Comparison of ENCODE assay signal across 26 cellular contexts in the genomic region with DNA sequence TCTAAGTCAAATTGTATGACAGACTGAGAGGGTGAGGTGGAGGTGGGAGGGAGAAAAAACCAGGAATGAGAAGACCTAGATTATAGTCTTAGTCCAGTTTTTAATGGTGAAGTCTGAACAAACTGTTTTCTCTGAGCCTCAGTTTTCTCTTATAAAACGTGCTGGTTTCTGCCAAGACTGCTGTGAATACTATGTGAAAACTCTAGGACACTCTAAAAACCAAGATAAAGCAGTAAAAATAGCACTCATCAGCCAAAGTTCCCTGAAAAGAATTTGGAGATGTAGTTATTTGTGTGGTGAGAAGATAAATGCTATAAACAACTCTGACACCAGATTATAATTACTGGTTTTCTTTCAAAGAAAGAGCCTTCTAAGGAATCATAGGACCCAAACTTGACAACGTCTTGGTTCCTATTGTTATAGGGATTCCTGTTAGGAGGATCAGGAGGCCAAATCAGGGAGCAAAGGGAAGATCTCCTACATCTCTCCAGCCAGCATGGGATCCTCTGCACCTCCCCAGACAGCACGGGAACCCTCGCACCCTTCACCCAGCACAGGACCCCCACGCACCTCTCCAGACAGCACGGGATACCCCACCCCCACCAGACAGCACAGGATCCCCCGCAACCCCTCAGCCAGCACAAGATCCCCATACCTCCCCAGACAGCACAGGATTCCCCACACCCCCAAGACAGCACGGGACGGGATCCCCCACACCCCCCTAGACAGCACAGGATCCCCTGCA.
DNase-seq lines count a peak whose midpoint lies in the region; ATAC-seq, FAIRE-seq and TF ChIP-seq lines count a peak whose summit lies in the region.
"Had no signal": no experiment of that assay in that cellular context is flagged by ENCODE, and none has a peak within 500 bp of the region (broad histone marks: within the 10 kb centered on the region; RNA-seq: fewer than 3 reads in every experiment).

No MANE protein-coding gene starts in this region.

- H3K4me1 ChIP-seq in IMR-90 (ENCODE audit: control insufficient read depth, insufficient read depth, low read length) (peaks cover 19% of the 10 kb centered on the region), testis (peaks cover 19% of the 10 kb centered on the region)
- H3K4me1 ChIP-seq: adrenal gland had no signal

- no TSS peak for BruUV-seq in IMR-90 (replicated peaks; lab: Mats Ljungman, UMichigan)

- H3K4me2 ChIP-seq in IMR-90 (ENCODE audit: low read depth, low read length), result no peak overlapping the region
- H3K4me2 ChIP-seq: PC-9 had no signal

- H3K9me3 ChIP-seq in IMR-90 (ENCODE audit: control insufficient read depth, insufficient read depth, low read length), result no peaks in the 10 kb centered on the region
- H3K9me3 ChIP-seq in testis, result no peaks in the 10 kb centered on the region
- H3K9me3 ChIP-seq: adrenal gland, Caco-2, stomach, tibial nerve had no signal

- dilution Hi-C loops in IMR-90 (cut with HindIII; ENCODE audit: low sequenced_read_pairs, unreplicated experiment), result no loop called here

- H3K27ac Mint-ChIP-seq in mesothelial cell of epicardium, result peak overlapping the region; percentile 86
- H3K27ac Mint-ChIP-seq: naive thymus-derived CD8-positive, alpha-beta T cell had no signal

- H3K79me1 ChIP-seq in IMR-90 (ENCODE audit: low read depth in 1 of 2, low read length in 2 of 2), result peaks cover 0 to 7% of the 10 kb centered on the region in 2 experiments; a peak in 2 of 4 replicates

- peak overlapping the region; percentile 62; the same call in 1 of the 2 replicates for H2AK5ac ChIP-seq in IMR-90 (ENCODE audit: low read depth, low read length)

- H4K20me1 ChIP-seq in IMR-90 (ENCODE audit: insufficient read depth, low read length), result no peaks in the 10 kb centered on the region

- H3K4me3 Mint-ChIP-seq in mesothelial cell of epicardium, result no peak overlapping the region
- H3K4me3 Mint-ChIP-seq: naive thymus-derived CD8-positive, alpha-beta T cell had no signal

- WGBS in IMR-90 (ENCODE audit: extremely low coverage in 2 of 2, insufficient read length in 1 of 2), 2 experiments, result 83% methylated on average over 2 of the region's 9 CpGs; no CpG with 5 or more reads in 1 of the 2 experiments
- 50 to 77% methylated on average over 8 of the region's 9 CpGs for WGBS in testis, 2 donors

- H3K9me3 Mint-ChIP-seq in mesothelial cell of epicardium, result no peaks in the 10 kb centered on the region
- H3K9me3 Mint-ChIP-seq: naive thymus-derived CD8-positive, alpha-beta T cell had no signal

- intact Hi-C loops in IMR-90 (cut with micrococcal nuclease) (no loop called here), testis (cut with DNase I; ENCODE audit: low total_unique reads) (no loop called here)

- 0 out of 2 replicates have a peak overlapping the region, but pooled peaks have one; percentile 10 for H3K9ac ChIP-seq in IMR-90 (ENCODE audit: low read depth, low read length)

- H2AFZ ChIP-seq in IMR-90 (replicated peaks; ENCODE audit: low read length, poor library complexity), result no peak overlapping the region
- H2AFZ ChIP-seq: PC-9 had no signal

- CTCF ChIA-PET in IMR-90 (lab: Yijun Ruan, JAX), result interaction anchor here (1.0 kb wide), 1 partner anchor 32 kb away, joined by 3 read pairs; no protein-coding TSS in a partner anchor

- TF ChIP-seq POLR2A in IMR-90 (IDR thresholded peaks at IDR 0.05; ENCODE audit: low read depth, low read length) (no peak), testis (IDR thresholded peaks at IDR 0.05) (no peak)

- POLR2A ChIA-PET in IMR-90 (lab: Charles Lee; ENCODE audit: unreplicated experiment), result no interaction called here

- in situ Hi-C loops in IMR-90 (cut with MboI; ENCODE audit: low sequenced_read_pairs), result no loop called here

- no peak for TF ChIP-seq RAD21 in IMR-90 (IDR thresholded peaks at IDR 0.05; ENCODE audit: low read length)

- no peak for DNase-seq in IMR-90
- no peak for DNase-seq in mesothelial cell of epicardium (ENCODE audit: low spot score in 2 of 2, unreplicated experiment in 2 of 2)
- no peak for DNase-seq in testis
- DNase-seq in hepatic stellate cell (ENCODE audit: low spot score), result no peak
- no peak for DNase-seq in urothelium cell line (ENCODE audit: low spot score)
- no peak for DNase-seq in stimulated activated CD4-positive, alpha-beta T cell treated with anti-CD3 and anti-CD28 coated beads, Interleukin-2, amount 100 ng/mL, for 48 hours
- DNase-seq: activated CD4-positive, alpha-beta T cell treated with anti-CD3 and anti-CD28 coated beads, Interleukin-2, amount 50 U/mL, for 48 hours; activated naive CD4-positive, alpha-beta T cell treated with Interleukin-2 at 50 U/mL for 16 hours; activated T-cell treated with anti-CD3 and anti-CD28 coated beads, Interleukin-2, amount 50 U/mL, for 48 hours; adrenal gland; brain microvascular endothelial cell; Caco-2; DMS79; GDM1; islet precursor cell; naive thymus-derived CD8-positive, alpha-beta T cell; NCI-H2029 treated with DMSO at 0.1 percent for 48 hours; NCI-H526 treated with DMSO at 0.1 percent for 48 hours; PC-9; stomach; T-helper 2 cell had no signal

- H3K18ac ChIP-seq in IMR-90 (ENCODE audit: low read depth, low read length), result peak overlapping the region; percentile 80

- no peak for FAIRE-seq in urothelium cell line (lab: Jason Lieb, UNC)

- TF ChIP-seq CTCF in IMR-90 (conservative IDR thresholded peaks at IDR 0.05; ENCODE audit: low read depth, low read length) (no peak), mesothelial cell of epicardium (IDR thresholded peaks at IDR 0.05; ENCODE audit: unreplicated experiment) (no peak), testis (IDR thresholded peaks at IDR 0.05) (no peak)

- H2BK120ac ChIP-seq in IMR-90 (ENCODE audit: low read depth, low read length), result peak overlapping the region; percentile 10; the same call in 1 of the 2 replicates

- H3K4me1 Mint-ChIP-seq in mesothelial cell of epicardium, result peaks cover 47% of the 10 kb centered on the region

- no peak overlapping the region for H2BK15ac ChIP-seq in IMR-90 (ENCODE audit: low read depth, low read length)

- H3K4ac ChIP-seq in IMR-90 (ENCODE audit: low read depth, low read length), result peak overlapping the region; percentile 30

- ATAC-seq in IMR-90 (ENCODE audit: low read depth), result no peak; the same call in 1 of the 2 replicates
- ATAC-seq in esophagus mucosa, result peak; percentile 14
- ATAC-seq: HCT116; naive thymus-derived CD8-positive, alpha-beta T cell had no signal

- no peaks in the 10 kb centered on the region for H3K27me3 ChIP-seq in IMR-90 (ENCODE audit: control insufficient read depth, insufficient read depth, low read length)
- no peaks in the 10 kb centered on the region for H3K27me3 ChIP-seq in testis
- H3K27me3 ChIP-seq: adrenal gland, brain microvascular endothelial cell, stomach, tibial nerve had no signal

- H3K23ac ChIP-seq in IMR-90 (ENCODE audit: low read depth, low read length), result no peak overlapping the region

- H3K4me3 ChIP-seq in IMR-90 (ENCODE audit: insufficient read depth, low read depth, low read length) (no peak overlapping the region), testis (no peak overlapping the region)
- H3K4me3 ChIP-seq: adrenal gland, PC-9, skin epidermis, stomach, tibial nerve had no signal

- no peak overlapping the region for H2BK20ac ChIP-seq in IMR-90 (ENCODE audit: low read depth, low read length)

- no peaks in the 10 kb centered on the region for H3K27me3 Mint-ChIP-seq in mesothelial cell of epicardium (ENCODE audit: low read depth)
- H3K27me3 Mint-ChIP-seq: naive thymus-derived CD8-positive, alpha-beta T cell had no signal

- no peak overlapping the region for H2AK9ac ChIP-seq in IMR-90 (replicated peaks; ENCODE audit: low read depth, low read length, poor library complexity)

- peak overlapping the region; percentile 6 for H2BK5ac ChIP-seq in IMR-90 (ENCODE audit: low read depth, low read length, poor library complexity, severe bottlenecking)

- H3K27ac ChIP-seq in IMR-90 (ENCODE audit: insufficient read depth, low read length) (peak overlapping the region; percentile 38; the same call in 1 of the 2 replicates), testis (peak overlapping the region; percentile 37 to 67)
- H3K27ac ChIP-seq: adrenal gland, brain microvascular endothelial cell, HL-60, PC-9 had no signal

- peaks cover 3% of the 10 kb centered on the region; the same call in 1 of the 2 replicates for H3K36me3 ChIP-seq in IMR-90 (ENCODE audit: control insufficient read depth, insufficient read depth, low read length)
- no peaks in the 10 kb centered on the region for H3K36me3 ChIP-seq in testis (ENCODE audit: low read depth, missing control alignments)
- H3K36me3 ChIP-seq: adrenal gland, brain microvascular endothelial cell had no signal

- H4K91ac ChIP-seq in IMR-90 (ENCODE audit: insufficient read depth, low read depth, low read length), result peak overlapping the region; percentile 14; the same call in 1 of the 2 replicates

- H3K9me1 ChIP-seq in IMR-90 (ENCODE audit: insufficient read depth, low read length), result peaks cover 9% of the 10 kb centered on the region

- H3K36me3 Mint-ChIP-seq in mesothelial cell of epicardium, result no peaks in the 10 kb centered on the region

- H4K5ac ChIP-seq in IMR-90 (ENCODE audit: low read depth, low read length), result peak overlapping the region; percentile 52

- H4K8ac ChIP-seq in IMR-90 (ENCODE audit: low read depth in 2 of 2, low read length in 2 of 2), result no peak overlapping the region

- no peak overlapping the region for H3K56ac ChIP-seq in IMR-90 (ENCODE audit: extremely low read depth, insufficient read depth, low read length)

- 0 out of 2 replicates have a peak overlapping the region, but pooled peaks have one; percentile 14 for H3K14ac ChIP-seq in IMR-90 (replicated peaks; ENCODE audit: low read depth, low read length)

TF ChIP-seq in IMR-90, 13 proteins besides CTCF, POLR2A, EP300 and RAD21 (continues in another document):
- TF ChIP-seq SMC3 (IDR thresholded peaks at IDR 0.05; ENCODE audit: low read depth, low read length) (no peak), MAFK (IDR thresholded peaks at IDR 0.05; ENCODE audit: low read depth, low read length) (no peak), NFE2L2 (IDR thresholded peaks at IDR 0.05; ENCODE audit: low read depth, low read length) (no peak), MAZ (IDR thresholded peaks at IDR 0.05; ENCODE audit: borderline replicate concordance, low read depth, low read length) (no peak), FOS (IDR thresholded peaks at IDR 0.05; ENCODE audit: low read depth, low read length) (no peak), BHLHE40 (IDR thresholded peaks at IDR 0.05; ENCODE audit: low read depth, low read length) (no peak), CEBPB (IDR thresholded peaks at IDR 0.05; ENCODE audit: low read depth, low read length) (no peak)
- TF ChIP-seq, protein P1, sequence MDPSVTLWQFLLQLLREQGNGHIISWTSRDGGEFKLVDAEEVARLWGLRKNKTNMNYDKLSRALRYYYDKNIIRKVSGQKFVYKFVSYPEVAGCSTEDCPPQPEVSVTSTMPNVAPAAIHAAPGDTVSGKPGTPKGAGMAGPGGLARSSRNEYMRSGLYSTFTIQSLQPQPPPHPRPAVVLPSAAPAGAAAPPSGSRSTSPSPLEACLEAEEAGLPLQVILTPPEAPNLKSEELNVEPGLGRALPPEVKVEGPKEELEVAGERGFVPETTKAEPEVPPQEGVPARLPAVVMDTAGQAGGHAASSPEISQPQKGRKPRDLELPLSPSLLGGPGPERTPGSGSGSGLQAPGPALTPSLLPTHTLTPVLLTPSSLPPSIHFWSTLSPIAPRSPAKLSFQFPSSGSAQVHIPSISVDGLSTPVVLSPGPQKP (IDR thresholded peaks at IDR 0.05; ENCODE audit: borderline replicate concordance, low read depth, low read length), result no peak
